ENCODE assay signal across 7 cellular contexts in genomic region chr14:96391293-96392118, GRCh38. TPM values are rescaled to one million over a fixed set of nuclear protein-coding genes. Genes with fewer than 3 reads are reported as not detected.
DNase-seq lines count a peak whose midpoint lies in the region; ATAC-seq, FAIRE-seq and TF ChIP-seq lines count a peak whose summit lies in the region.

No MANE protein-coding gene starts in this region.

- H3K9me3 ChIP-seq in GM12878 (replicated peaks; ENCODE audit: control insufficient read depth, insufficient read depth, low read length): no peaks in the 10 kb centered on the region
- H3K9me3 ChIP-seq in sigmoid colon: no peaks in the 10 kb centered on the region

- H3K27me3 ChIP-seq in GM12878 (replicated peaks in 1 of 2; ENCODE audit: control insufficient read depth in 2 of 2, insufficient read depth in 2 of 2, low read length in 1 of 2) (no peaks in the 10 kb centered on the region), sigmoid colon (no peaks in the 10 kb centered on the region)

- peak overlapping the region; percentile 16; the same call in 1 of the 2 replicates for H3K27ac ChIP-seq in GM12878 (ENCODE audit: control insufficient read depth, insufficient read depth)
- H3K27ac ChIP-seq in sigmoid colon: peak overlapping the region; percentile 69 to 79 (median 76)

- 2% methylated on average over 43 of the region's 79 CpGs for WGBS in GM12878 (ENCODE audit: insufficient coverage, insufficient replicate concordance, low lambda C conversion rate, missing lambda C conversion rate)
- 1% methylated on average over 79 of the region's 79 CpGs for WGBS in sigmoid colon, 2 donors

- peak; percentile 89 for TF ChIP-seq POLR2A in GM12878 (IDR thresholded peaks at IDR 0.05; ENCODE audit: low read depth, low read length)
- no peak for TF ChIP-seq POLR2A in sigmoid colon (IDR thresholded peaks at IDR 0.05)

- RAD21 ChIA-PET in GM12878 (lab: Charles Lee; ENCODE audit: unreplicated experiment): no interaction called here

- H3K36me3 ChIP-seq in GM12878 (ENCODE audit: control insufficient read depth in 2 of 2, insufficient read depth in 2 of 2, low read length in 1 of 2): no peaks in the 10 kb centered on the region
- H3K36me3 ChIP-seq in sigmoid colon: peaks cover 0 to under 1% (median 0%) of the 10 kb centered on the region in 4 donors

- no peak for FAIRE-seq in GM12878 (lab: Jason Lieb, UNC)

- H3K4me1 ChIP-seq in GM12878 (ENCODE audit: control insufficient read depth, insufficient read depth, low read length) (no peaks in the 10 kb centered on the region), sigmoid colon (peaks cover 0 to 15% (median 11%) of the 10 kb centered on the region in 4 donors)

- BruUV-seq in GM12878 (replicated peaks; lab: Mats Ljungman, UMichigan): no TSS peak

- intact Hi-C loops in GM12878 (cut with micrococcal nuclease; ENCODE audit: unreplicated experiment) (loop anchor here (1.0 to 5.0 kb wide), 3 partner anchors 28 to 111 kb away; partner anchors contain the start of genes ATG2B, GSKIP and PAPOLA), sigmoid colon (cut with DNase I) (loop anchor here (1.0 kb wide), 1 partner anchor 27 kb away; no protein-coding TSS in a partner anchor)

- in situ Hi-C loops in GM12878 (cut with MboI): no loop called here

- H3K4me3 ChIP-seq in GM12878 (peak overlapping the region; percentile 96), sigmoid colon (peak overlapping the region; percentile 62 to 73 (median 68))

- ATAC-seq in GM18511 (IDR thresholded peaks at IDR 0.05; ENCODE audit: unreplicated experiment) (peak; percentile 90), HG03025 (IDR thresholded peaks at IDR 0.05; ENCODE audit: low FRiP score, unreplicated experiment) (peak; percentile 83), GM12878 (peak; percentile 98)

- TF ChIP-seq CTCF in GM12878 (IDR thresholded peaks at IDR 0.05 in 2 of 3, conservative IDR thresholded peaks at IDR 0.05 in 1 of 3; ENCODE audit: control insufficient read depth in 2 of 3, extremely low read depth in 1 of 3, insufficient read depth in 1 of 3, low read depth in 3 of 3, low read length in 3 of 3) (no peak), sigmoid colon (IDR thresholded peaks at IDR 0.05) (no peak)

- TF ChIP-seq EP300 in GM12878 (IDR thresholded peaks at IDR 0.05; ENCODE audit: borderline replicate concordance in 1 of 2, control insufficient read depth in 1 of 2, low read depth in 2 of 2, low read length in 2 of 2) (no peak), sigmoid colon (IDR thresholded peaks at IDR 0.05) (no peak)

- DNase-seq in NCI-H2029 treated with DMSO at 0.1 percent for 48 hours (lab: John Stamatoyannopoulos, UW): peak; percentile 43
- peak; percentile 97 for DNase-seq in T1000 (lab: John Stamatoyannopoulos, UW)
- peak; percentile 69 for DNase-seq in GM12878 (ENCODE audit: low read depth, low spot score)
- peak; percentile 14 for DNase-seq in iPS DF 4.7 (ENCODE audit: extremely low read depth, low spot score)
- peak; percentile 98 for DNase-seq in sigmoid colon

- no peaks in the 10 kb centered on the region for H3K79me2 ChIP-seq in GM12878 (ENCODE audit: control insufficient read depth, insufficient read depth, low read length)

- POLR2A ChIA-PET in GM12878 (lab: Charles Lee): interaction anchor here (0.8 kb wide), 1 partner anchor 11 kb away, joined by 3 read pairs; no protein-coding TSS in a partner anchor

- CTCF ChIA-PET in GM12878 (lab: Yijun Ruan, JAX): interaction anchor here (1.4 kb wide), 1 partner anchor 11 kb away, joined by 3 read pairs; no protein-coding TSS in a partner anchor

- no peak for TF ChIP-seq RAD21 in GM12878 (IDR thresholded peaks at IDR 0.05; ENCODE audit: insufficient read depth, low read depth, low read length)

- peak overlapping the region; percentile 97 for H3K4me2 ChIP-seq in GM12878 (ENCODE audit: control insufficient read depth, insufficient read depth)

- H4K20me1 ChIP-seq in GM12878 (ENCODE audit: control insufficient read depth, insufficient read depth): no peaks in the 10 kb centered on the region

- H2AFZ ChIP-seq in GM12878 (ENCODE audit: control insufficient read depth, low read depth, low read length): peak overlapping the region; percentile 93

- SMC1A ChIA-PET in GM12878 (lab: Charles Lee; ENCODE audit: uncharacterized antibody, unreplicated experiment): interaction anchor here (0.9 to 1.1 kb wide), 2 partner anchors 10 to 11 kb away, joined by 3 read pairs; no protein-coding TSS in a partner anchor

- peak overlapping the region; percentile 74 for H3K9ac ChIP-seq in GM12878 (ENCODE audit: control insufficient read depth, insufficient read depth, low read length)

TF ChIP-seq in GM12878, 131 proteins besides CTCF, POLR2A, EP300 and RAD21 (continues in another document):
- TF ChIP-seq HDAC6 (IDR thresholded peaks at IDR 0.05; ENCODE audit: unreplicated experiment): no peak
- peak; percentile 89 for TF ChIP-seq MEF2B (IDR thresholded peaks at IDR 0.05; ENCODE audit: partially characterized antibody, poor library complexity, severe bottlenecking)
- TF ChIP-seq CREB1 (IDR thresholded peaks at IDR 0.05; ENCODE audit: low read depth): no peak
- peak; percentile 68; the same call in 1 of the 2 replicates for TF ChIP-seq TCF12 (IDR thresholded peaks at IDR 0.05; ENCODE audit: low read depth, low read length)
- peak; percentile 69; the same call in 1 of the 2 replicates for TF ChIP-seq GATAD2B (conservative IDR thresholded peaks at IDR 0.05; ENCODE audit: low read depth)
- peak; percentile 39; the same call in 1 of the 2 replicates for TF ChIP-seq CREM (IDR thresholded peaks at IDR 0.05; ENCODE audit: low read depth)
- TF ChIP-seq POU2F2 (IDR thresholded peaks at IDR 0.05; ENCODE audit: borderline replicate concordance, low read depth, low read length): no peak
- TF ChIP-seq ZNF622 (IDR thresholded peaks at IDR 0.05): no peak

RNA-seq across cellular contexts. Expression of gene AK7, which starts 0.4 kb away (rescaled TPM):
- total RNA-seq in GM12878 (2013; cell fraction: nucleolus; rRNA removed): 3.0 and 4.2 TPM in 2 replicates
- total RNA-seq in GM12878 (2014; rRNA removed): 0.34 and 0.38 TPM in 2 replicates
- 0.45 and 0.78 TPM in 2 replicates for total RNA-seq in GM12878 (2014; rRNA removed; fragmentation: Illumina TruSeq; extraction: Trizol)
- 0.45 and 0.69 TPM in 2 replicates for total RNA-seq in GM12878 (2021)
- 0.12 TPM for polyA plus RNA-seq in GM12878 (2011; ENCODE audit: low read depth)
- 0.56 and 0.61 TPM in 2 replicates for polyA plus RNA-seq in GM12878 (2011; rRNA removed)
- 0.22 and 0.25 TPM in 2 replicates for polyA plus RNA-seq in GM12878 (2011; cell fraction: cytosol; rRNA removed)
- polyA plus RNA-seq in GM12878 (2011; cell fraction: nucleus; rRNA removed): 0.16 and 0.53 TPM in 2 replicates
- 0.49 and 0.65 TPM in 2 replicates for polyA plus RNA-seq in GM12878 (2012)
- polyA plus RNA-seq in GM12878 (2014; fragmentation: Illumina TruSeq; extraction: Trizol): 0.78 and 1.2 TPM in 2 replicates
- polyA plus RNA-seq in GM12878 (2014; fragmentation: Nextera tagmentation; extraction: Ambion mirVana): under 1 TPM in 1 of 2 experiments, not detected in 1; 0.33 TPM
- 0.46 and 0.86 TPM in 2 replicates for polyA plus RNA-seq in GM12878 (2014; rRNA removed)
- 1 to 10 TPM in 1 of 2 experiments, under 1 TPM in 1; 0.53 to 1.1 TPM for polyA plus RNA-seq in GM12878 (2016; fragmentation: Nextera tagmentation; extraction: Ambion mirVana)
- polyA minus RNA-seq in GM12878 (2011; rRNA and poly(A)+ RNA removed): 0.31 and 0.37 TPM in 2 replicates
- not detected in 2 replicates for polyA minus RNA-seq in GM12878 (2011; cell fraction: cytosol; rRNA and poly(A)+ RNA removed)
- polyA minus RNA-seq in GM12878 (2011; cell fraction: nucleus; rRNA and poly(A)+ RNA removed): 0.60 and 0.86 TPM in 2 replicates
- total RNA-seq in sigmoid colon: 1 to 10 TPM in 3 of 4 donors, under 1 TPM in 1; 0.71 to 9.7 (median 4.1) TPM
- 1 to 10 TPM in 2 of 3 donors, under 1 TPM in 1; 0.60 to 4.6 (median 3.5) TPM for polyA plus RNA-seq in sigmoid colon

RNA-seq across cellular contexts. Expression of gene GSKIP, which starts 28.2 kb away (rescaled TPM):
- total RNA-seq in GM12878 (2013; cell fraction: nucleolus; rRNA removed): 11.2 and 11.3 TPM in 2 replicates
- 18.2 and 24.5 TPM in 2 replicates for total RNA-seq in GM12878 (2014; rRNA removed)
- total RNA-seq in GM12878 (2014; rRNA removed; fragmentation: Illumina TruSeq; extraction: Trizol): 22.0 and 22.8 TPM in 2 replicates
- 18.9 and 20.5 TPM in 2 replicates for total RNA-seq in GM12878 (2021)
- polyA plus RNA-seq in GM12878 (2011; ENCODE audit: low read depth): 10.6 TPM
- 28.4 and 50.1 TPM in 2 replicates for polyA plus RNA-seq in GM12878 (2011; rRNA removed)
- 9.8 and 11.3 TPM in 2 replicates for polyA plus RNA-seq in GM12878 (2011; cell fraction: cytosol; rRNA removed)
- 9.1 and 9.3 TPM in 2 replicates for polyA plus RNA-seq in GM12878 (2011; cell fraction: nucleus; rRNA removed)
- 13.6 and 13.9 TPM in 2 replicates for polyA plus RNA-seq in GM12878 (2012)
- polyA plus RNA-seq in GM12878 (2014; fragmentation: Illumina TruSeq; extraction: Trizol): 23.7 and 31.3 TPM in 2 replicates
- 10 to 100 TPM; 37.7 to 75.2 TPM for polyA plus RNA-seq in GM12878 (2014; fragmentation: Nextera tagmentation; extraction: Ambion mirVana)
- 12.6 and 15.4 TPM in 2 replicates for polyA plus RNA-seq in GM12878 (2014; rRNA removed)
- 10 to 100 TPM; 34.3 to 43.2 TPM for polyA plus RNA-seq in GM12878 (2016; fragmentation: Nextera tagmentation; extraction: Ambion mirVana)
- polyA minus RNA-seq in GM12878 (2011; rRNA and poly(A)+ RNA removed): 10.9 and 17.1 TPM in 2 replicates
- polyA minus RNA-seq in GM12878 (2011; cell fraction: cytosol; rRNA and poly(A)+ RNA removed): 5.3 and 7.6 TPM in 2 replicates
- 3.5 and 6.0 TPM in 2 replicates for polyA minus RNA-seq in GM12878 (2011; cell fraction: nucleus; rRNA and poly(A)+ RNA removed)
- total RNA-seq in sigmoid colon: 10 to 100 TPM; 13.2 to 30.7 (median 19.3) TPM
- 100 to 1,000 TPM in 2 of 3 donors, 10 to 100 TPM in 1; 84.2 to 251 (median 233) TPM for polyA plus RNA-seq in sigmoid colon

RNA-seq across cellular contexts. Expression of gene ATG2B, which starts 28.4 kb away (rescaled TPM):
- 73.9 and 80.0 TPM in 2 replicates for total RNA-seq in GM12878 (2013; cell fraction: nucleolus; rRNA removed)
- 13.9 and 14.3 TPM in 2 replicates for total RNA-seq in GM12878 (2014; rRNA removed)
- 13.5 and 16.2 TPM in 2 replicates for total RNA-seq in GM12878 (2014; rRNA removed; fragmentation: Illumina TruSeq; extraction: Trizol)
- total RNA-seq in GM12878 (2021): 8.5 and 9.3 TPM in 2 replicates
- 4.5 TPM for polyA plus RNA-seq in GM12878 (2011; ENCODE audit: low read depth)
- polyA plus RNA-seq in GM12878 (2011; rRNA removed): 15.4 and 20.2 TPM in 2 replicates
- polyA plus RNA-seq in GM12878 (2011; cell fraction: cytosol; rRNA removed): 8.1 and 8.2 TPM in 2 replicates
- 35.1 and 49.2 TPM in 2 replicates for polyA plus RNA-seq in GM12878 (2011; cell fraction: nucleus; rRNA removed)
- 4.2 and 6.8 TPM in 2 replicates for polyA plus RNA-seq in GM12878 (2012)
- 13.1 and 15.4 TPM in 2 replicates for polyA plus RNA-seq in GM12878 (2014; fragmentation: Illumina TruSeq; extraction: Trizol)
- polyA plus RNA-seq in GM12878 (2014; fragmentation: Nextera tagmentation; extraction: Ambion mirVana): under 1 TPM; 0.84 to 0.97 TPM
- polyA plus RNA-seq in GM12878 (2014; rRNA removed): 10.3 and 10.5 TPM in 2 replicates
- 1 to 10 TPM; 2.9 to 3.8 TPM for polyA plus RNA-seq in GM12878 (2016; fragmentation: Nextera tagmentation; extraction: Ambion mirVana)
- polyA minus RNA-seq in GM12878 (2011; rRNA and poly(A)+ RNA removed): 24.0 and 27.3 TPM in 2 replicates
- 7.7 and 8.2 TPM in 2 replicates for polyA minus RNA-seq in GM12878 (2011; cell fraction: cytosol; rRNA and poly(A)+ RNA removed)
- polyA minus RNA-seq in GM12878 (2011; cell fraction: nucleus; rRNA and poly(A)+ RNA removed): 37.6 and 45.2 TPM in 2 replicates
- total RNA-seq in sigmoid colon: 10 to 100 TPM; 17.9 to 27.1 (median 25.0) TPM
- polyA plus RNA-seq in sigmoid colon: 1 to 10 TPM; 1.8 to 5.6 (median 1.8) TPM

Comparison
In these comparisons a context has a peak if more than half of its experiments do, and no peak if none do; other contexts are left out.
1. Peak in every context shown above with its lines: DNase-seq, ATAC-seq, H3K4me3 ChIP-seq and H3K27ac ChIP-seq.
2. DNase-seq: peak in every context shown above with its lines; median percentile 98 in sigmoid colon; 97 in T1000; 69 in GM12878; 43 in NCI-H2029 treated with DMSO at 0.1 percent for 48 hours; 14 in iPS DF 4.7.